Comparison of ENCODE assay signal across 11 cellular contexts in genomic region chr3:133041524-133041829, GRCh38. TPM values are rescaled to one million over a fixed set of nuclear protein-coding genes. Genes with fewer than 3 reads are reported as not detected.
DNase-seq lines count a peak whose midpoint lies in the region; ATAC-seq and TF ChIP-seq lines count a peak whose summit lies in the region.
"Had no signal": no experiment of that assay in that cellular context is flagged by ENCODE, and none has a peak within 500 bp of the region (broad histone marks: within the 10 kb centered on the region; RNA-seq: fewer than 3 reads in every experiment).

No MANE protein-coding gene starts in this region.

- peaks cover 36% of the 10 kb centered on the region for H3K36me3 ChIP-seq in BE2C
- H3K36me3 ChIP-seq in IMR-90 (ENCODE audit: control insufficient read depth, insufficient read depth, low read length) = no peaks in the 10 kb centered on the region
- no peaks in the 10 kb centered on the region for H3K36me3 ChIP-seq in prostate gland

- no peak for ATAC-seq in IMR-90 (ENCODE audit: low read depth)
- ATAC-seq in naive thymus-derived CD8-positive, alpha-beta T cell = no peak

- H2BK15ac ChIP-seq in IMR-90 (ENCODE audit: low read depth, low read length) = no peak overlapping the region

- H2BK5ac ChIP-seq in IMR-90 (ENCODE audit: low read depth, low read length, poor library complexity, severe bottlenecking) = no peak overlapping the region

- H3K9ac ChIP-seq in IMR-90 (ENCODE audit: low read depth, low read length) = no peak overlapping the region

- no peak overlapping the region for H3K56ac ChIP-seq in IMR-90 (ENCODE audit: extremely low read depth, insufficient read depth, low read length)

- H3K9me3 Mint-ChIP-seq in brain (no peaks in the 10 kb centered on the region), nephron progenitor cell (no peaks in the 10 kb centered on the region)
- peaks cover 0 to 4% (median 0%) of the 10 kb centered on the region in 9 donors for H3K9me3 Mint-ChIP-seq in naive thymus-derived CD8-positive, alpha-beta T cell

- H4K5ac ChIP-seq in IMR-90 (ENCODE audit: low read depth, low read length) = no peak overlapping the region

- H4K8ac ChIP-seq in IMR-90 (ENCODE audit: low read depth in 2 of 2, low read length in 2 of 2) = no peak overlapping the region

- no CpG with 5 or more reads among the region's 6 CpGs for WGBS in IMR-90 (ENCODE audit: extremely low coverage in 2 of 2, insufficient read length in 1 of 2), 2 experiments
- WGBS in prostate gland = 28% methylated on average over 6 of the region's 6 CpGs

- H2AK9ac ChIP-seq in IMR-90 (replicated peaks; ENCODE audit: low read depth, low read length, poor library complexity) = no peak overlapping the region

- H3K27me3 Mint-ChIP-seq in brain = peaks cover 37% of the 10 kb centered on the region
- H3K27me3 Mint-ChIP-seq in nephron progenitor cell (ENCODE audit: low read depth, poor library complexity) = peaks cover 32% of the 10 kb centered on the region
- peaks cover 25 to 48% (median 34%) of the 10 kb centered on the region in 5 donors for H3K27me3 Mint-ChIP-seq in naive thymus-derived CD8-positive, alpha-beta T cell

- H4K91ac ChIP-seq in IMR-90 (ENCODE audit: insufficient read depth, low read depth, low read length) = no peak overlapping the region

- no peak overlapping the region for H3K23ac ChIP-seq in IMR-90 (ENCODE audit: low read depth, low read length)

- dilution Hi-C loops in IMR-90 (cut with HindIII; ENCODE audit: low sequenced_read_pairs, unreplicated experiment) = no loop called here

- H3K4me3 Mint-ChIP-seq in brain (peak overlapping the region; percentile 59 to 91 (median 79)), nephron progenitor cell (no peak overlapping the region)
- H3K4me3 Mint-ChIP-seq in naive thymus-derived CD8-positive, alpha-beta T cell = no peak overlapping the region

- H3K14ac ChIP-seq in IMR-90 (replicated peaks; ENCODE audit: low read depth, low read length) = no peak overlapping the region

- H3K27ac ChIP-seq in IMR-90 (ENCODE audit: insufficient read depth, low read length) (no peak overlapping the region), prostate gland (no peak overlapping the region)
- H3K27ac ChIP-seq: HL-60 had no signal

- H3K4me1 Mint-ChIP-seq in brain (peaks cover 54% of the 10 kb centered on the region), nephron progenitor cell (peaks cover 26% of the 10 kb centered on the region)
- H3K4me1 Mint-ChIP-seq in naive thymus-derived CD8-positive, alpha-beta T cell = peaks cover 2 to 13% (median 6%) of the 10 kb centered on the region in 4 donors

- no peak overlapping the region for H2BK20ac ChIP-seq in IMR-90 (ENCODE audit: low read depth, low read length)

- no peaks in the 10 kb centered on the region for H4K20me1 ChIP-seq in IMR-90 (ENCODE audit: insufficient read depth, low read length)

- no peak overlapping the region for H3K18ac ChIP-seq in IMR-90 (ENCODE audit: low read depth, low read length)

- DNase-seq in BE2C = no peak
- no peak for DNase-seq in IMR-90
- DNase-seq in nephron progenitor cell = no peak
- DNase-seq in DMS79 (lab: John Stamatoyannopoulos, UW) = no peak
- DNase-seq in prostate gland (ENCODE audit: low spot score) = no peak
- DNase-seq in naive thymus-derived CD8-positive, alpha-beta T cell = no peak
- no peak for DNase-seq in NCI-H510A treated with DMSO at 0.1 percent for 48 hours (lab: John Stamatoyannopoulos, UW)

- no peak overlapping the region for H2BK120ac ChIP-seq in IMR-90 (ENCODE audit: low read depth, low read length)

- no TSS peak for BruUV-seq in IMR-90 (replicated peaks; lab: Mats Ljungman, UMichigan)

- no peak overlapping the region for H2AK5ac ChIP-seq in IMR-90 (ENCODE audit: low read depth, low read length)

- peaks cover 4% of the 10 kb centered on the region; the same call in 1 of the 2 replicates for H3K9me1 ChIP-seq in IMR-90 (ENCODE audit: insufficient read depth, low read length)

- peak overlapping the region; percentile 56 for H2AFZ ChIP-seq in IMR-90 (replicated peaks; ENCODE audit: low read length, poor library complexity)
- H2AFZ ChIP-seq: GM23338 had no signal

- TF ChIP-seq POLR2A in IMR-90 (IDR thresholded peaks at IDR 0.05; ENCODE audit: low read depth, low read length) (no peak), prostate gland (IDR thresholded peaks at IDR 0.05) (no peak)

- no peak overlapping the region for H3K4me2 ChIP-seq in IMR-90 (ENCODE audit: low read depth, low read length)

- TF ChIP-seq RAD21 in IMR-90 (IDR thresholded peaks at IDR 0.05; ENCODE audit: low read length) = no peak

- peaks cover 16% of the 10 kb centered on the region for H3K4me1 ChIP-seq in BE2C
- H3K4me1 ChIP-seq in IMR-90 (ENCODE audit: control insufficient read depth, insufficient read depth, low read length) = no peaks in the 10 kb centered on the region
- no peaks in the 10 kb centered on the region for H3K4me1 ChIP-seq in prostate gland (replicated peaks)

- in situ Hi-C loops in IMR-90 (cut with MboI; ENCODE audit: low sequenced_read_pairs) = loop anchor here (5.0 to 25.0 kb wide), 3 partner anchors 304 to 383 kb away; no protein-coding TSS in a partner anchor

- CTCF ChIA-PET in IMR-90 (lab: Yijun Ruan, JAX) = interaction anchor here (0.6 to 2.2 kb wide), 21 partner anchors 9 to 479 kb away, joined by 3 to 23 read pairs (median 4); no protein-coding TSS in a partner anchor

- H3K27me3 ChIP-seq in BE2C = no peaks in the 10 kb centered on the region
- H3K27me3 ChIP-seq in IMR-90 (ENCODE audit: control insufficient read depth, insufficient read depth, low read length) = peaks cover 21% of the 10 kb centered on the region
- no peaks in the 10 kb centered on the region for H3K27me3 ChIP-seq in prostate gland (replicated peaks; ENCODE audit: insufficient read depth)

- no peaks in the 10 kb centered on the region for H3K79me1 ChIP-seq in IMR-90 (ENCODE audit: low read depth in 1 of 2, low read length in 2 of 2)

- POLR2A ChIA-PET in IMR-90 (lab: Charles Lee; ENCODE audit: unreplicated experiment) = no interaction called here
- POLR2A ChIA-PET in naive thymus-derived CD8-positive, alpha-beta T cell (lab: Charles Lee) = no interaction called here

- intact Hi-C loops in IMR-90 (cut with micrococcal nuclease) = loop anchor here (1.0 to 5.0 kb wide), 5 partner anchors 310 to 531 kb away; partner anchors contain the start of gene CDV3
- intact Hi-C loops in prostate gland (cut with DNase I) = loop anchor here (2.0 to 5.0 kb wide), 2 partner anchors 335 to 381 kb away; no protein-coding TSS in a partner anchor

- H3K36me3 Mint-ChIP-seq in brain (peaks cover 12% of the 10 kb centered on the region), nephron progenitor cell (ENCODE audit: low read depth) (no peaks in the 10 kb centered on the region)
- H3K36me3 Mint-ChIP-seq in naive thymus-derived CD8-positive, alpha-beta T cell = peaks cover 0 to 5% (median 0%) of the 10 kb centered on the region in 3 donors

- H3K4me3 ChIP-seq in BE2C (ENCODE audit: low read depth, low read length) (peak overlapping the region; percentile 96), IMR-90 (ENCODE audit: insufficient read depth, low read depth, low read length) (no peak overlapping the region), prostate gland (no peak overlapping the region)
- H3K4me3 ChIP-seq: GM23338, K562 had no signal

- H3K27ac Mint-ChIP-seq in brain = peak overlapping the region; percentile 64 to 96 (median 73)
- no peak overlapping the region for H3K27ac Mint-ChIP-seq in nephron progenitor cell
- no peak overlapping the region for H3K27ac Mint-ChIP-seq in naive thymus-derived CD8-positive, alpha-beta T cell
- H3K27ac Mint-ChIP-seq: GM23338 had no signal

- H3K9me3 ChIP-seq in BE2C = no peaks in the 10 kb centered on the region
- no peaks in the 10 kb centered on the region for H3K9me3 ChIP-seq in IMR-90 (ENCODE audit: control insufficient read depth, insufficient read depth, low read length)
- H3K9me3 ChIP-seq in prostate gland = no peaks in the 10 kb centered on the region

- TF ChIP-seq CTCF in BE2C (IDR thresholded peaks at IDR 0.05; ENCODE audit: low read depth, low read length) = no peak
- no peak for TF ChIP-seq CTCF in IMR-90 (conservative IDR thresholded peaks at IDR 0.05; ENCODE audit: low read depth, low read length)
- no peak for TF ChIP-seq CTCF in brain (conservative IDR thresholded peaks at IDR 0.05)
- peak; percentile 17 for TF ChIP-seq CTCF in nephron progenitor cell (IDR thresholded peaks at IDR 0.05)
- TF ChIP-seq CTCF in prostate gland (IDR thresholded peaks at IDR 0.05) = no peak

- no peak overlapping the region for H3K4ac ChIP-seq in IMR-90 (ENCODE audit: low read depth, low read length)

TF ChIP-seq in IMR-90, 13 proteins besides CTCF, POLR2A, EP300 and RAD21 (continues in another document):
- no peak for TF ChIP-seq MAZ (IDR thresholded peaks at IDR 0.05; ENCODE audit: borderline replicate concordance, low read depth, low read length)
- no peak for TF ChIP-seq RCOR1 (IDR thresholded peaks at IDR 0.05; ENCODE audit: insufficient replicate concordance, low read length)
- TF ChIP-seq BHLHE40 (IDR thresholded peaks at IDR 0.05; ENCODE audit: low read depth, low read length) = no peak
- no peak for TF ChIP-seq NFE2L2 (IDR thresholded peaks at IDR 0.05; ENCODE audit: low read depth, low read length)
- TF ChIP-seq FOS (IDR thresholded peaks at IDR 0.05; ENCODE audit: low read depth, low read length) = no peak
- TF ChIP-seq CEBPB (IDR thresholded peaks at IDR 0.05; ENCODE audit: low read depth, low read length) = no peak
- no peak for TF ChIP-seq ELK1 (IDR thresholded peaks at IDR 0.05; ENCODE audit: borderline replicate concordance, low read depth, low read length)
- TF ChIP-seq MXI1 (IDR thresholded peaks at IDR 0.05; ENCODE audit: borderline replicate concordance, low read depth, low read length) = no peak
- no peak for TF ChIP-seq SMC3 (IDR thresholded peaks at IDR 0.05; ENCODE audit: low read depth, low read length)
- TF ChIP-seq CHD1 (IDR thresholded peaks at IDR 0.05; ENCODE audit: low read depth, low read length) = no peak

RNA-seq across cellular contexts. Expression of gene TMEM108, which starts 3.3 kb away (rescaled TPM):
- polyA plus RNA-seq in BE2C (2012; ENCODE audit: insufficient read depth, insufficient read length, low read depth) = 175 TPM
- total RNA-seq in IMR-90 (2012; rRNA removed) = 0.18 and 0.28 TPM in 2 replicates
- 2.2 and 2.7 TPM in 2 replicates for polyA plus RNA-seq in IMR-90 (2012; rRNA removed)
- polyA plus RNA-seq in IMR-90 (2012; cell fraction: cytosol; rRNA removed) = 1.7 and 2.6 TPM in 2 replicates
- 1.3 and 1.6 TPM in 2 replicates for polyA plus RNA-seq in IMR-90 (2012; cell fraction: nucleus; rRNA removed; ENCODE audit: low replicate concordance)
- 95.9 TPM for polyA plus RNA-seq in brain (ENCODE audit: insufficient read depth, low read depth, low replicate concordance)
- 1 to 10 TPM in 1 of 2 donors, not detected in 1; 8.1 TPM for total RNA-seq in prostate gland
- total RNA-seq in naive thymus-derived CD8-positive, alpha-beta T cell = not detected
- not detected for polyA plus RNA-seq in naive thymus-derived CD8-positive, alpha-beta T cell

Comparison
In these comparisons a context has a peak if more than half of its experiments do, and no peak if none do; other contexts are left out.
1. H3K27ac Mint-ChIP-seq: peak in brain (5 of 5); none in nephron progenitor cell (single experiment) and naive thymus-derived CD8-positive, alpha-beta T cell (0 of 10).
2. H3K4me3 Mint-ChIP-seq: peak in brain (5 of 5); none in nephron progenitor cell (single experiment) and naive thymus-derived CD8-positive, alpha-beta T cell (0 of 10).